ENCODE assay signal across 34 cellular contexts in genomic region chr20:47154089-47154488, GRCh38.
"Had no signal": no experiment of that assay in that cellular context is flagged by ENCODE, and none has a peak within 500 bp of the region (broad histone marks: within the 10 kb centered on the region; RNA-seq: fewer than 3 reads in every experiment).

No MANE protein-coding gene starts in this region.

- DNase-seq: activated B cell treated with CpG ODN at 0.5 μM for 24 hours; activated CD4-positive, alpha-beta memory T cell treated with anti-CD3 and anti-CD28 coated beads for 36 hours; activated CD4-positive, alpha-beta T cell treated with anti-CD3 and anti-CD28 coated beads for 4 hours; activated CD4-positive, alpha-beta T cell treated with anti-CD3 and anti-CD28 coated beads, Interleukin-2, amount 10 ng/mL, durations not matched to agents 24 days and 14 days; activated CD4-positive, alpha-beta T cell treated with anti-CD3 and anti-CD28 coated beads, Interleukin-2, amount 50 U/mL, for 1 hour; activated CD4-positive, alpha-beta T cell treated with anti-CD3 and anti-CD28 coated beads, Interleukin-2, amount 50 U/mL, for 4 hours; activated CD4-positive, CD25-positive, alpha-beta regulatory T cell treated with anti-CD3 and anti-CD28 coated beads, Interleukin-2, amount 50 U/mL, for 72 hours; activated CD8-positive, alpha-beta memory T cell treated with anti-CD3 and anti-CD28 coated beads, Interleukin-2, amount 50 U/mL, for 4 hours; activated CD8-positive, alpha-beta T cell treated with anti-CD3 and anti-CD28 coated beads for 36 hours; activated effector memory CD4-positive, alpha-beta T cell treated with anti-CD3 and anti-CD28 coated beads, Interleukin-2, amount 50 U/mL, for 16 hours; activated gamma-delta T cell treated with Interleukin-2 at 50 U/mL for 16 hours; activated naive CD4-positive, alpha-beta T cell; activated naive CD4-positive, alpha-beta T cell treated with anti-CD3 and anti-CD28 coated beads for 36 hours; activated naive CD4-positive, alpha-beta T cell treated with anti-CD3 and anti-CD28 coated beads, Interleukin-2, amount 50 U/mL, for 16 hours; activated naive CD8-positive, alpha-beta T cell treated with anti-CD3 and anti-CD28 coated beads for 36 hours; activated T-cell treated with anti-CD3 and anti-CD28 coated beads for 4 hours; activated T-cell treated with anti-CD3 and anti-CD28 coated beads, Interleukin-2, amount 50 U/mL, for 1 hour; activated T-cell treated with anti-CD3 and anti-CD28 coated beads, Interleukin-2, amount 50 U/mL, for 4 hours; activated T-cell treated with anti-CD3 and anti-CD28 coated beads, Interleukin-2, amount 50 U/mL, for 72 hours; amniotic stem cell; body of pancreas; brain microvascular endothelial cell; central memory CD4-positive, alpha-beta T cell; T-helper 1 cell; T-helper 2 cell; T-helper 9 cell had no signal

- H3K9me3 ChIP-seq: adrenal gland, body of pancreas, breast epithelium had no signal

- H3K9me3 Mint-ChIP-seq: activated CD4-positive, alpha-beta memory T cell treated with anti-CD3 and anti-CD28 coated beads for 36 hours; activated CD4-positive, alpha-beta T cell treated with anti-CD3 and anti-CD28 coated beads, Interleukin-2, amount 10 ng/mL, durations not matched to agents 24 days and 14 days; activated CD8-positive, alpha-beta T cell treated with anti-CD3 and anti-CD28 coated beads for 36 hours; activated naive CD4-positive, alpha-beta T cell treated with anti-CD3 and anti-CD28 coated beads for 36 hours; activated naive CD4-positive, alpha-beta T cell treated with anti-CD3 and anti-CD28 coated beads, Interleukin-2, amount 50 U/mL, for 72 hours; activated naive CD8-positive, alpha-beta T cell treated with anti-CD3 and anti-CD28 coated beads for 36 hours; activated T-cell treated with anti-CD3 and anti-CD28 coated beads, Interleukin-2, amount 50 U/mL, for 4 hours; activated T-cell treated with anti-CD3 and anti-CD28 coated beads, Interleukin-2, amount 50 U/mL, for 72 hours; activated T-helper 1 cell treated with anti-CD3 and anti-CD28 coated beads, Interleukin-12 subunit alpha, Interleukin-12 subunit beta, Interleukin-2, Interleukin-4 antibody, amounts not matched to agents 30 ng/mL and 10 ng/mL and 1 ng/mL, durations not matched to agents 14 hours and 24 hours and 36 hours; activated T-helper 17 cell treated with anti-CD3 and anti-CD28 coated beads, Interleukin-2, amount 50 U/mL, for 72 hours; T-helper 1 cell treated with Interleukin-12 subunit alpha and Interleukin-12 subunit beta and Interleukin-4 antibody, amounts not matched to agents 30 μg/mL and 1 μg/mL, for 36 hours; T-helper 2 cell treated with Interferon-gamma antibody and Interleukin-4, amounts not matched to agents 5 μg/mL and 100 μg/mL, for 36 hours had no signal

- H3K36me3 ChIP-seq: adrenal gland, brain microvascular endothelial cell, breast epithelium had no signal

- H3K27ac Mint-ChIP-seq: activated B cell treated with CpG ODN at 0.5 μM for 24 hours; activated CD4-positive, alpha-beta memory T cell treated with anti-CD3 and anti-CD28 coated beads for 36 hours; activated CD4-positive, alpha-beta T cell treated with anti-CD3 and anti-CD28 coated beads, Interleukin-2, amount 10 ng/mL, durations not matched to agents 24 days and 14 days; activated CD8-positive, alpha-beta T cell treated with anti-CD3 and anti-CD28 coated beads for 36 hours; activated naive CD4-positive, alpha-beta T cell treated with anti-CD3 and anti-CD28 coated beads for 36 hours; activated naive CD4-positive, alpha-beta T cell treated with anti-CD3 and anti-CD28 coated beads, Interleukin-2, amount 50 U/mL, for 72 hours; activated naive CD8-positive, alpha-beta T cell treated with anti-CD3 and anti-CD28 coated beads for 36 hours; activated T-cell treated with anti-CD3 and anti-CD28 coated beads, Interleukin-2, amount 50 U/mL, for 72 hours; activated T-helper 1 cell treated with anti-CD3 and anti-CD28 coated beads, Interleukin-12 subunit alpha, Interleukin-12 subunit beta, Interleukin-2, Interleukin-4 antibody, amounts not matched to agents 30 ng/mL and 10 ng/mL and 1 ng/mL, durations not matched to agents 14 hours and 24 hours and 36 hours; activated T-helper 17 cell treated with anti-CD3 and anti-CD28 coated beads, Interleukin-2, amount 50 U/mL, for 72 hours; T-helper 1 cell treated with Interleukin-12 subunit alpha and Interleukin-12 subunit beta and Interleukin-4 antibody, amounts not matched to agents 30 μg/mL and 1 μg/mL, for 36 hours; T-helper 2 cell treated with Interferon-gamma antibody and Interleukin-4, amounts not matched to agents 5 μg/mL and 100 μg/mL, for 36 hours had no signal

- H3K4me3 ChIP-seq: adrenal gland, body of pancreas, breast epithelium had no signal

- H3K36me3 Mint-ChIP-seq: activated CD4-positive, alpha-beta memory T cell treated with anti-CD3 and anti-CD28 coated beads for 36 hours; activated naive CD4-positive, alpha-beta T cell treated with anti-CD3 and anti-CD28 coated beads, Interleukin-2, amount 50 U/mL, for 72 hours; activated naive CD8-positive, alpha-beta T cell treated with anti-CD3 and anti-CD28 coated beads for 36 hours had no signal

- H3K4me3 Mint-ChIP-seq: activated B cell treated with CpG ODN at 0.5 μM for 24 hours; activated CD4-positive, alpha-beta memory T cell treated with anti-CD3 and anti-CD28 coated beads for 36 hours; activated CD4-positive, alpha-beta T cell treated with anti-CD3 and anti-CD28 coated beads, Interleukin-2, amount 10 ng/mL, durations not matched to agents 24 days and 14 days; activated CD8-positive, alpha-beta T cell treated with anti-CD3 and anti-CD28 coated beads for 36 hours; activated naive CD4-positive, alpha-beta T cell treated with anti-CD3 and anti-CD28 coated beads for 36 hours; activated naive CD8-positive, alpha-beta T cell treated with anti-CD3 and anti-CD28 coated beads for 36 hours; activated T-cell treated with anti-CD3 and anti-CD28 coated beads, Interleukin-2, amount 50 U/mL, for 4 hours; activated T-cell treated with anti-CD3 and anti-CD28 coated beads, Interleukin-2, amount 50 U/mL, for 72 hours; activated T-helper 1 cell treated with anti-CD3 and anti-CD28 coated beads, Interleukin-12 subunit alpha, Interleukin-12 subunit beta, Interleukin-2, Interleukin-4 antibody, amounts not matched to agents 30 ng/mL and 10 ng/mL and 1 ng/mL, durations not matched to agents 14 hours and 24 hours and 36 hours; activated T-helper 17 cell treated with anti-CD3 and anti-CD28 coated beads, Interleukin-2, amount 50 U/mL, for 72 hours; T-helper 1 cell treated with Interleukin-12 subunit alpha and Interleukin-12 subunit beta and Interleukin-4 antibody, amounts not matched to agents 30 μg/mL and 1 μg/mL, for 36 hours; T-helper 2 cell treated with Interferon-gamma antibody and Interleukin-4, amounts not matched to agents 5 μg/mL and 100 μg/mL, for 36 hours had no signal

- H3K4me1 Mint-ChIP-seq: activated CD4-positive, alpha-beta T cell treated with anti-CD3 and anti-CD28 coated beads, Interleukin-2, amount 10 ng/mL, durations not matched to agents 24 days and 14 days; activated naive CD8-positive, alpha-beta T cell treated with anti-CD3 and anti-CD28 coated beads for 36 hours; activated T-helper 17 cell treated with anti-CD3 and anti-CD28 coated beads, Interleukin-2, amount 50 U/mL, for 72 hours had no signal

- H3K4me1 ChIP-seq: adrenal gland, body of pancreas, breast epithelium had no signal

- H3K27ac ChIP-seq: adrenal gland, body of pancreas, brain microvascular endothelial cell, breast epithelium, VCaP had no signal

- H3K27me3 ChIP-seq: adrenal gland, body of pancreas, brain microvascular endothelial cell, breast epithelium had no signal
